19 cellular contexts compared by ENCODE assay signal in the genomic region with DNA sequence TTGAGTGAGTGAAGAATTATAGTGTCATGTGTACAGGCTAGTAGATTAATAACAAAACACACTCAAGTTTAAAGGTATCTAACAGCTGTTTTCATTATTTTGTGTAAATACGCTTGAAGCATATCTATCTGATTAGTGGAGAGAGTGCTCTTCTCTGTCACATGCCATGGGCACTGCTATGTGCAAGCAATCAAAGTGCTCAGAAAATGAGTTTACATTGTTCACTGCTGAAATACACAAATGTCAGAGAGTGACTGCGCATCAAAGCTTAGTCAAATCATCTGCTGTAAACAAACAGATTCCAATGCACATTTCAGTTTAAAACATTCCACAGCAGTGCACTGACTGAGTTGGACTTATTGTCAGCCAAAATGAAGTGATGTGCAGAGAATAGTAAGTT.
"Had no signal": no experiment of that assay in that cellular context is flagged by ENCODE, and none has a peak within 500 bp of the region (broad histone marks: within the 10 kb centered on the region; RNA-seq: fewer than 3 reads in every experiment).

No MANE protein-coding gene starts in this region.

- H3K4me3 ChIP-seq: colonic mucosa, heart right ventricle, left ventricle myocardium inferior had no signal

- DNase-seq: activated CD4-positive, alpha-beta T cell treated with anti-CD3 and anti-CD28 coated beads for 1 hour; activated CD4-positive, alpha-beta T cell treated with anti-CD3 and anti-CD28 coated beads, Interleukin-2, amount 50 U/mL, for 4 hours; activated effector memory CD4-positive, alpha-beta T cell treated with anti-CD3 and anti-CD28 coated beads, Interleukin-2, amount 50 U/mL, for 16 hours; activated naive CD4-positive, alpha-beta T cell treated with anti-CD3 and anti-CD28 coated beads, Interleukin-2, amount 50 U/mL, for 16 hours; activated T-cell treated with anti-CD3 and anti-CD28 coated beads, Interleukin-2, amount 50 U/mL, for 72 hours; aorta; colonic mucosa; endodermal cell; heart right ventricle; kidney glomerular epithelial cell; left ventricle myocardium inferior; mammary epithelial cell; nephron progenitor cell; occipital lobe; posterior cingulate gyrus; retina; stimulated activated naive CD4-positive, alpha-beta T cell had no signal

- H3K9me3 ChIP-seq: colonic mucosa had no signal

- H3K4me1 ChIP-seq: colonic mucosa, left ventricle myocardium inferior had no signal

- H3K27me3 ChIP-seq: colonic mucosa, heart right ventricle had no signal

- ATAC-seq: activated T-cell treated with anti-CD3 and anti-CD28 coated beads, Interleukin-2, amount 50 U/mL, for 72 hours; heart right ventricle had no signal

- H3K36me3 ChIP-seq: colonic mucosa, heart right ventricle, left ventricle myocardium inferior had no signal

- H3K27ac ChIP-seq: colonic mucosa, epithelial cell of prostate, heart right ventricle, left ventricle myocardium inferior, VCaP had no signal
